Comparison of ENCODE assay signal across 8 cellular contexts in genomic region chr1:154479764-154480421, GRCh38. TPM values are rescaled to one million over a fixed set of nuclear protein-coding genes. Genes with fewer than 3 reads are reported as not detected.
DNase-seq lines count a peak whose midpoint lies in the region; ATAC-seq and TF ChIP-seq lines count a peak whose summit lies in the region.

No MANE protein-coding gene starts in this region.

- H3K9me3 Mint-ChIP-seq in activated CD4-positive, alpha-beta memory T cell treated with anti-CD3 and anti-CD28 coated beads for 36 hours = no peaks in the 10 kb centered on the region
- no peaks in the 10 kb centered on the region for H3K9me3 Mint-ChIP-seq in endodermal cell

- peaks cover 27% of the 10 kb centered on the region for H3K4me1 Mint-ChIP-seq in activated CD4-positive, alpha-beta memory T cell treated with anti-CD3 and anti-CD28 coated beads for 36 hours (ENCODE audit: low read depth)
- peaks cover 5% of the 10 kb centered on the region for H3K4me1 Mint-ChIP-seq in endodermal cell

- H3K4me1 ChIP-seq in endodermal cell (ENCODE audit: control insufficient read depth, insufficient read depth, low read length) (peaks cover 8% of the 10 kb centered on the region), mucosa of descending colon (ENCODE audit: low read depth) (peaks cover 12% of the 10 kb centered on the region), stomach (peaks cover 0 to 29% (median 9%) of the 10 kb centered on the region in 4 donors)

- H3K4me3 Mint-ChIP-seq in activated CD4-positive, alpha-beta memory T cell treated with anti-CD3 and anti-CD28 coated beads for 36 hours = no peak overlapping the region
- H3K4me3 Mint-ChIP-seq in endodermal cell = no peak overlapping the region

- CTCF ChIA-PET in activated CD4-positive, alpha-beta memory T cell treated with anti-CD3 and anti-CD28 coated beads for 36 hours (lab: Charles Lee) = interaction anchor here (0.6 to 6.2 kb wide), 73 partner anchors 9 to 697 kb away, joined by 3 to 201 read pairs (median 4); partner anchors contain the start of genes ADAM15, CHRNB2, KRTCAP2 and PBXIP1

- DNase-seq in D341Med (ENCODE audit: low spot score) (peak; percentile 85), HS-27A (ENCODE audit: low read depth) (peak; percentile 67), NCI-H82 treated with DMSO at 0.1 percent for 48 hours (lab: John Stamatoyannopoulos, UW; ENCODE audit: unreplicated experiment) (peak; percentile 57), endodermal cell (peak; percentile 83), mucosa of descending colon (peak in 1 of 3 donors; percentile 88), stomach (peak; percentile 61)
- peak; percentile 71 for DNase-seq in activated CD4-positive, alpha-beta memory T cell treated with anti-CD3 and anti-CD28 coated beads for 36 hours

- H3K4me3 ChIP-seq in endodermal cell (ENCODE audit: low read length) (no peak overlapping the region), mucosa of descending colon (no peak overlapping the region), stomach (no peak overlapping the region)

- peak; percentile 94 for TF ChIP-seq CTCF in endodermal cell (conservative IDR thresholded peaks at IDR 0.05)
- peak; percentile 87 for TF ChIP-seq CTCF in mucosa of descending colon (IDR thresholded peaks at IDR 0.05)
- TF ChIP-seq CTCF in stomach (IDR thresholded peaks at IDR 0.05) = peak in 6 of 7 experiments; percentile 32 to 97 (median 92)

- no peak overlapping the region for H3K27ac ChIP-seq in endodermal cell (ENCODE audit: low read depth, low read length)
- H3K27ac ChIP-seq in stomach = peak overlapping the region in 1 of 5 donors; percentile 25

- peak overlapping the region; percentile 11 for H3K27ac Mint-ChIP-seq in activated CD4-positive, alpha-beta memory T cell treated with anti-CD3 and anti-CD28 coated beads for 36 hours
- no peak overlapping the region for H3K27ac Mint-ChIP-seq in endodermal cell

- no peak for TF ChIP-seq POLR2A in stomach (IDR thresholded peaks at IDR 0.05)

- intact Hi-C loops in activated CD4-positive, alpha-beta memory T cell treated with anti-CD3 and anti-CD28 coated beads for 36 hours (cut with micrococcal nuclease) = loop anchor here (1.0 to 10.0 kb wide), 4 partner anchors 17 to 375 kb away; partner anchors contain the start of gene ATP8B2
- intact Hi-C loops in mucosa of descending colon (cut with DNase I, micrococcal nuclease) = loop anchor here (2.0 to 10.0 kb wide), 3 partner anchors 65 to 395 kb away; partner anchors contain the start of genes IL6R (in 1 of the 2) and KCNN3 (in 1 of the 2)
- intact Hi-C loops in stomach (cut with DNase I; ENCODE audit: low total_unique reads) = loop anchor here (5.0 to 10.0 kb wide), 2 partner anchors 62 to 395 kb away; partner anchors contain the start of gene KCNN3

- H3K36me3 Mint-ChIP-seq in activated CD4-positive, alpha-beta memory T cell treated with anti-CD3 and anti-CD28 coated beads for 36 hours = no peaks in the 10 kb centered on the region
- H3K36me3 Mint-ChIP-seq in endodermal cell (ENCODE audit: low read depth) = no peaks in the 10 kb centered on the region

- POLR2A ChIA-PET in activated CD4-positive, alpha-beta memory T cell treated with anti-CD3 and anti-CD28 coated beads for 36 hours (lab: Charles Lee) = no interaction called here

- H3K9me3 ChIP-seq in endodermal cell (ENCODE audit: control insufficient read depth, low read length) (no peaks in the 10 kb centered on the region), mucosa of descending colon (no peaks in the 10 kb centered on the region), stomach (no peaks in the 10 kb centered on the region)

- H3K27me3 ChIP-seq in endodermal cell (ENCODE audit: control insufficient read depth, insufficient read depth, low read length, poor library complexity, severe bottlenecking) (no peaks in the 10 kb centered on the region), stomach (no peaks in the 10 kb centered on the region)

- ATAC-seq in mucosa of descending colon = peak; percentile 58
- ATAC-seq in GM21515 (IDR thresholded peaks at IDR 0.05; ENCODE audit: unreplicated experiment) = no peak

- no peak for TF ChIP-seq EP300 in stomach (IDR thresholded peaks at IDR 0.05)

- no peak overlapping the region for H3K9ac ChIP-seq in endodermal cell (ENCODE audit: extremely low read depth, low read length, poor library complexity, severe bottlenecking)

- WGBS in endodermal cell (ENCODE audit: insufficient coverage in 1 of 2, insufficient read length in 1 of 2), 2 experiments = 39 to 51% methylated on average over 6 to 9 of the region's 9 CpGs
- 35 to 40% (median 38%) methylated on average over 9 of the region's 9 CpGs for WGBS in stomach, 5 donors

- no peaks in the 10 kb centered on the region for H3K27me3 Mint-ChIP-seq in activated CD4-positive, alpha-beta memory T cell treated with anti-CD3 and anti-CD28 coated beads for 36 hours
- H3K27me3 Mint-ChIP-seq in endodermal cell (ENCODE audit: insufficient read depth) = no peaks in the 10 kb centered on the region

- H3K36me3 ChIP-seq in endodermal cell (ENCODE audit: control insufficient read depth, insufficient read depth, low read length) = no peaks in the 10 kb centered on the region
- H3K36me3 ChIP-seq in mucosa of descending colon (ENCODE audit: low read depth) = no peaks in the 10 kb centered on the region
- peaks cover 0 to 3% (median 0%) of the 10 kb centered on the region in 4 donors for H3K36me3 ChIP-seq in stomach

RNA-seq across cellular contexts. Expression of gene TDRD10, which starts 22.1 kb away (rescaled TPM):
- not detected for total RNA-seq in activated CD4-positive, alpha-beta memory T cell treated with anti-CD3 and anti-CD28 coated beads for 36 hours
- total RNA-seq in endodermal cell (not detected), mucosa of descending colon (1 to 10 TPM in 1 of 3 donors, under 1 TPM in 2; 0.65 to 2.0 (median 0.72) TPM), stomach (1 to 10 TPM in 2 of 5 donors, under 1 TPM in 1, not detected in 2; 0.18 to 1.7 (median 1.0) TPM)
- polyA plus RNA-seq in endodermal cell (2013, experiment 1 of 2) = not detected
- polyA plus RNA-seq in endodermal cell (2013, experiment 2 of 2) = not detected
- polyA plus RNA-seq in stomach = 1 to 10 TPM in 2 of 3 donors, under 1 TPM in 1; 0.81 to 4.1 (median 2.4) TPM

RNA-seq across cellular contexts. Expression of gene SHE, which starts 22.3 kb away (rescaled TPM):
- total RNA-seq in activated CD4-positive, alpha-beta memory T cell treated with anti-CD3 and anti-CD28 coated beads for 36 hours = under 1 TPM in 1 of 2 experiments, not detected in 1; 0.07 TPM
- total RNA-seq in endodermal cell (under 1 TPM; 0.24 to 0.35 TPM), mucosa of descending colon (1 to 10 TPM; 3.6 to 7.7 (median 6.0) TPM), stomach (10 to 100 TPM in 2 of 5 donors, 1 to 10 TPM in 2, under 1 TPM in 1; 0.87 to 13.8 (median 4.9) TPM)
- 0.14 TPM for polyA plus RNA-seq in endodermal cell (2013, experiment 1 of 2)
- polyA plus RNA-seq in endodermal cell (2013, experiment 2 of 2) = 0.17 TPM
- polyA plus RNA-seq in stomach = 1 to 10 TPM; 2.9 to 5.2 (median 4.0) TPM
